8 cellular contexts compared by ENCODE assay signal in genomic region chrX:48493890-48494364, GRCh38. TPM values are rescaled to one million over a fixed set of nuclear protein-coding genes. Genes with fewer than 3 reads are reported as not detected.
DNase-seq lines count a peak whose midpoint lies in the region; ATAC-seq and TF ChIP-seq lines count a peak whose summit lies in the region.

No MANE protein-coding gene starts in this region.

- H3K4me1 ChIP-seq in liver (ENCODE audit: control insufficient read depth in 4 of 4, insufficient read depth in 4 of 4, low read length in 3 of 4), result no peaks in the 10 kb centered on the region

- H3K9ac ChIP-seq in liver (ENCODE audit: low read depth in 1 of 2, low read length in 2 of 2), result no peak overlapping the region

- no peaks in the 10 kb centered on the region for H3K36me3 ChIP-seq in liver (ENCODE audit: control insufficient read depth in 4 of 4, insufficient read depth in 3 of 4, low read depth in 1 of 4, low read length in 3 of 4)

- TF ChIP-seq CTCF in liver (IDR thresholded peaks at IDR 0.05; ENCODE audit: low read depth, low read length, missing input control), result no peak

- DNase-seq in CD1c-positive myeloid dendritic cell (ENCODE audit: extremely low spot score) (peak; percentile 9), HuH-7 (ENCODE audit: low spot score) (peak; percentile 49), amniotic epithelial cell (ENCODE audit: low read depth) (peak; percentile 41), DMS153 (lab: John Stamatoyannopoulos, UW) (no peak), NOMO-1 treated with dmso at 0.1 percent for 144 hours (lab: John Stamatoyannopoulos, UW; ENCODE audit: unreplicated experiment) (no peak)

- H3K27ac ChIP-seq in liver (ENCODE audit: low read depth in 1 of 2, low read length in 2 of 2), result no peak overlapping the region

- H3K27me3 ChIP-seq in liver (ENCODE audit: control insufficient read depth in 4 of 4, insufficient read depth in 4 of 4, low read length in 3 of 4), result no peaks in the 10 kb centered on the region

- TF ChIP-seq RAD21 in liver (IDR thresholded peaks at IDR 0.05), result peak; percentile 49 to 67

- no peaks in the 10 kb centered on the region for H3K9me3 ChIP-seq in liver (ENCODE audit: control insufficient read depth in 4 of 4, low read length in 3 of 4)

- H3K4me3 ChIP-seq in liver (ENCODE audit: low read depth in 1 of 3, low read length in 3 of 3), result no peak overlapping the region

- ATAC-seq in GM21737 (IDR thresholded peaks at IDR 0.05; ENCODE audit: unreplicated experiment), result no peak
- ATAC-seq in HG02678 (IDR thresholded peaks at IDR 0.05; ENCODE audit: unreplicated experiment), result no peak

- WGBS in liver, result 40% methylated on average over 10 of the region's 10 CpGs

TF ChIP-seq in liver, 16 proteins besides CTCF, POLR2A, EP300 and RAD21:
- TF ChIP-seq ATF3 (IDR thresholded peaks at IDR 0.05) (no peak), FOXA1 (IDR thresholded peaks at IDR 0.05) (no peak), MAX (IDR thresholded peaks at IDR 0.05) (no peak), FOXA2 (IDR thresholded peaks at IDR 0.05) (no peak)

RNA-seq across cellular contexts. Expression of gene PORCN, which starts 14.9 kb away (rescaled TPM):
- 1 to 10 TPM in 1 of 2 donors, under 1 TPM in 1; 0.70 to 2.8 TPM for total RNA-seq in liver
- polyA plus RNA-seq in liver, result 1 to 10 TPM; 2.8 to 4.9 TPM

RNA-seq across cellular contexts. Expression of gene FTSJ1, which starts 17.9 kb away (rescaled TPM):
- 10 to 100 TPM; 13.3 to 21.8 TPM for total RNA-seq in liver
- 10 to 100 TPM; 14.3 to 19.6 TPM for polyA plus RNA-seq in liver

RNA-seq across cellular contexts. Expression of gene SLC38A5, which starts 23.9 kb away (rescaled TPM):
- total RNA-seq in liver, result 10 to 100 TPM in 1 of 2 donors, under 1 TPM in 1; 0.25 to 81.3 TPM
- polyA plus RNA-seq in liver, result under 1 TPM; 0.38 to 0.53 TPM

RNA-seq across cellular contexts. Expression of gene EBP, which starts 27.7 kb away (rescaled TPM):
- 100 to 1,000 TPM; 304 to 362 TPM for total RNA-seq in liver
- 100 to 1,000 TPM; 376 to 474 TPM for polyA plus RNA-seq in liver

RNA-seq across cellular contexts. Expression of gene TBC1D25, which starts 45.6 kb away (rescaled TPM):
- total RNA-seq in liver, result 1 to 10 TPM; 3.2 to 3.5 TPM
- 1 to 10 TPM; 2.6 to 5.8 TPM for polyA plus RNA-seq in liver

Comparison
In these comparisons a context has a peak if more than half of its experiments do, and no peak if none do; other contexts are left out.
1. DNase-seq: peak in CD1c-positive myeloid dendritic cell (single experiment), HuH-7 (single experiment) and amniotic epithelial cell (single experiment); none in DMS153 (single experiment) and NOMO-1 treated with dmso at 0.1 percent for 144 hours (single experiment).